20 cellular contexts compared by ENCODE assay signal in genomic region chr6:135165031-135165430, GRCh38. TPM values are rescaled to one million over a fixed set of nuclear protein-coding genes. Genes with fewer than 3 reads are reported as not detected.
DNase-seq lines count a peak whose midpoint lies in the region; ATAC-seq, FAIRE-seq and TF ChIP-seq lines count a peak whose summit lies in the region.
"Had no signal": no experiment of that assay in that cellular context is flagged by ENCODE, and none has a peak within 500 bp of the region (broad histone marks: within the 10 kb centered on the region; RNA-seq: fewer than 3 reads in every experiment).

No MANE protein-coding gene starts in this region.

- CTCF ChIA-PET in activated CD8-positive, alpha-beta memory T cell treated with anti-CD3 and anti-CD28 coated beads, Interleukin-2, amount 10 ng/mL, durations not matched to agents 7 days and 5 days (lab: Charles Lee): interaction anchor here (0.9 to 3.9 kb wide), 2 partner anchors 18 to 19 kb away, joined by 3 to 28 read pairs; no protein-coding TSS in a partner anchor
- CTCF ChIA-PET in naive thymus-derived CD4-positive, alpha-beta T cell (lab: Charles Lee): interaction anchor here (1.0 kb wide), 1 partner anchor 20 kb away, joined by 3 read pairs; no protein-coding TSS in a partner anchor

- H3K4me3 Mint-ChIP-seq in activated CD8-positive, alpha-beta memory T cell treated with anti-CD3 and anti-CD28 coated beads, Interleukin-2, amount 10 ng/mL, durations not matched to agents 7 days and 5 days: no peak overlapping the region
- H3K4me3 Mint-ChIP-seq in naive thymus-derived CD4-positive, alpha-beta T cell: peak overlapping the region in 1 of 10 donors; percentile 6

- no peaks in the 10 kb centered on the region for H3K9me3 Mint-ChIP-seq in activated CD8-positive, alpha-beta memory T cell treated with anti-CD3 and anti-CD28 coated beads, Interleukin-2, amount 10 ng/mL, durations not matched to agents 7 days and 5 days (ENCODE audit: low read depth)
- peaks cover 0 to 2% (median 0%) of the 10 kb centered on the region in 11 donors for H3K9me3 Mint-ChIP-seq in naive thymus-derived CD4-positive, alpha-beta T cell

- ATAC-seq in activated CD8-positive, alpha-beta memory T cell treated with anti-CD3 and anti-CD28 coated beads, Interleukin-2, amount 10 ng/mL, durations not matched to agents 7 days and 5 days: no peak
- no peak for ATAC-seq in naive thymus-derived CD4-positive, alpha-beta T cell
- ATAC-seq in HG03457 (IDR thresholded peaks at IDR 0.05; ENCODE audit: unreplicated experiment): no peak
- ATAC-seq: SK-N-SH treated with all-trans-retinoic acid at 6 μM for 48 hours had no signal

- peak overlapping the region; percentile 12 for H3K27ac Mint-ChIP-seq in activated CD8-positive, alpha-beta memory T cell treated with anti-CD3 and anti-CD28 coated beads, Interleukin-2, amount 10 ng/mL, durations not matched to agents 7 days and 5 days
- peak overlapping the region in 6 of 9 donors; percentile 22 to 34 (median 30) for H3K27ac Mint-ChIP-seq in naive thymus-derived CD4-positive, alpha-beta T cell

- TF ChIP-seq CTCF in GM12865 (IDR thresholded peaks at IDR 0.05; ENCODE audit: insufficient read depth, low read depth, low read length, missing control alignments): no peak
- TF ChIP-seq CTCF in OCI-LY3 (IDR thresholded peaks at IDR 0.05; ENCODE audit: low read depth, low read length): no peak

- H3K4me3 ChIP-seq in GM12865 (ENCODE audit: low read depth, low read length) (no peak overlapping the region), OCI-LY3 (ENCODE audit: low read length) (no peak overlapping the region)
- H3K4me3 ChIP-seq in naive thymus-derived CD4-positive, alpha-beta T cell (ENCODE audit: low read length): no peak overlapping the region

- peaks cover 57% of the 10 kb centered on the region for H3K4me1 ChIP-seq in OCI-LY3 (ENCODE audit: low read length)
- peaks cover 5 to 22% of the 10 kb centered on the region in 2 donors for H3K4me1 ChIP-seq in naive thymus-derived CD4-positive, alpha-beta T cell (ENCODE audit: control insufficient read depth in 2 of 2, insufficient read depth in 2 of 2, low read length in 2 of 2)

- intact Hi-C loops in naive thymus-derived CD4-positive, alpha-beta T cell (cut with micrococcal nuclease): no loop called here

- no peaks in the 10 kb centered on the region for H3K9me3 ChIP-seq in OCI-LY3 (ENCODE audit: insufficient read depth, low read length)
- H3K9me3 ChIP-seq in naive thymus-derived CD4-positive, alpha-beta T cell (ENCODE audit: control insufficient read depth in 2 of 3, low read length in 3 of 3): no peaks in the 10 kb centered on the region

- H3K27ac ChIP-seq in OCI-LY3 (ENCODE audit: low read length): peak overlapping the region; percentile 54
- no peak overlapping the region for H3K27ac ChIP-seq in naive thymus-derived CD4-positive, alpha-beta T cell (ENCODE audit: low read depth, low read length)
- H3K27ac ChIP-seq: C4-2B had no signal

- no peak for FAIRE-seq in RCC 7860 (lab: Jason Lieb, UNC)
- FAIRE-seq: H1 had no signal

- H3K36me3 ChIP-seq in OCI-LY3 (replicated peaks; ENCODE audit: low read depth, low read length): peaks cover 71% of the 10 kb centered on the region
- H3K36me3 ChIP-seq in naive thymus-derived CD4-positive, alpha-beta T cell (ENCODE audit: control insufficient read depth in 2 of 3, insufficient read depth in 3 of 3, low read length in 3 of 3): no peaks in the 10 kb centered on the region

- no peak for DNase-seq in activated CD8-positive, alpha-beta memory T cell treated with anti-CD3 and anti-CD28 coated beads, Interleukin-2, amount 10 ng/mL, durations not matched to agents 7 days and 5 days
- DNase-seq in activated CD8-positive, alpha-beta memory T cell treated with anti-CD3 and anti-CD28 coated beads, Interleukin-2, amount 50 U/mL, for 48 hours: no peak
- DNase-seq in GM12865 (ENCODE audit: low read depth) (peak; percentile 24), RCC 7860 (ENCODE audit: low spot score) (no peak), D341Med (ENCODE audit: low spot score) (no peak)
- no peak for DNase-seq in naive thymus-derived CD4-positive, alpha-beta T cell
- DNase-seq: NCI-H1105 treated with DMSO at 0.1 percent for 48 hours; NCI-H1694; NCI-H2081 treated with DMSO at 0.1 percent for 48 hours; NCI-H748 treated with DMSO at 0.1 percent for 48 hours; NK-92 treated with Interleukin-12 subunit alpha and Interleukin-12 subunit beta, amount 100 ng/mL, for 24 hours; OCI-M1; RPMI8226; SHP77 treated with DMSO at 0.1 percent for 48 hours had no signal

- H3K27me3 ChIP-seq in OCI-LY3 (ENCODE audit: low read depth, low read length): no peaks in the 10 kb centered on the region
- H3K27me3 ChIP-seq in naive thymus-derived CD4-positive, alpha-beta T cell (ENCODE audit: control insufficient read depth in 2 of 2, insufficient read depth in 2 of 2, low read length in 2 of 2): no peaks in the 10 kb centered on the region

- no peaks in the 10 kb centered on the region for H3K27me3 Mint-ChIP-seq in activated CD8-positive, alpha-beta memory T cell treated with anti-CD3 and anti-CD28 coated beads, Interleukin-2, amount 10 ng/mL, durations not matched to agents 7 days and 5 days
- H3K27me3 Mint-ChIP-seq in naive thymus-derived CD4-positive, alpha-beta T cell: no peaks in the 10 kb centered on the region

- H3K4me2 ChIP-seq in OCI-LY3 (ENCODE audit: low read length): peak overlapping the region; percentile 25

- peaks cover 4% of the 10 kb centered on the region for H3K36me3 Mint-ChIP-seq in activated CD8-positive, alpha-beta memory T cell treated with anti-CD3 and anti-CD28 coated beads, Interleukin-2, amount 10 ng/mL, durations not matched to agents 7 days and 5 days
- H3K36me3 Mint-ChIP-seq in naive thymus-derived CD4-positive, alpha-beta T cell: peaks cover 0 to 4% (median 0%) of the 10 kb centered on the region in 5 donors

- H2AFZ ChIP-seq in OCI-LY3 (ENCODE audit: low read depth, low read length): no peak overlapping the region

- peaks cover 58% of the 10 kb centered on the region for H4K20me1 ChIP-seq in OCI-LY3 (ENCODE audit: insufficient read depth, low read length)

- no peak overlapping the region for H3K9ac ChIP-seq in OCI-LY3 (ENCODE audit: low read length)

- H3K4me1 Mint-ChIP-seq in activated CD8-positive, alpha-beta memory T cell treated with anti-CD3 and anti-CD28 coated beads, Interleukin-2, amount 10 ng/mL, durations not matched to agents 7 days and 5 days: peaks cover 54% of the 10 kb centered on the region
- peaks cover 9 to 58% (median 34%) of the 10 kb centered on the region in 7 donors for H3K4me1 Mint-ChIP-seq in naive thymus-derived CD4-positive, alpha-beta T cell

- POLR2A ChIA-PET in naive thymus-derived CD4-positive, alpha-beta T cell (lab: Charles Lee): no interaction called here

- H3K79me2 ChIP-seq in OCI-LY3 (ENCODE audit: low read length): peaks cover 83% of the 10 kb centered on the region

RNA-seq across cellular contexts. Expression of gene MYB, which starts 16.1 kb away (rescaled TPM):
- 10 to 100 TPM; 47.0 to 73.6 TPM for total RNA-seq in activated CD8-positive, alpha-beta memory T cell treated with anti-CD3 and anti-CD28 coated beads, Interleukin-2, amount 10 ng/mL, durations not matched to agents 7 days and 5 days
- total RNA-seq in naive thymus-derived CD4-positive, alpha-beta T cell: 10 to 100 TPM; 14.2 to 33.3 (median 17.3) TPM
- 1 to 10 TPM; 2.1 to 2.9 TPM for polyA plus RNA-seq in naive thymus-derived CD4-positive, alpha-beta T cell
- total RNA-seq: G401 had no signal
